In the genomic region with DNA sequence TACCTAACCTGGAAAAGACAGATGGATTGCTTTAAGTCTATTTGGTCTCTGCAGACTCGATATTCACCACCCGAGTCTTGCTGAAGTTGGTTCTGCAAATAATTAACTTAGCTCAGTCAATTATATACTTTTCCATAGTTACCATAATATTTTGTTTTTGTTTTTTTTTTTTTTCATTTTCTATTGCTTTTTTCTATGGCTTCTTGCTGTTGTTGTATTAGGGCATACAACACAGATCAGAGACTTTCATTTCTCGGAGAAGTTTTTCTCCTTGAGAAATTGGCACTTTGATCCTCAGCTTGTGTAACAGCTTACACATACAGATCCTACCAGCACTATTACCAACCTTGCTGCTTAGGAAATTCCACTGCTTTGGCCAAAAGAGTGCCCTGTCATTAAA, we compare ENCODE assay signal across 21 cellular contexts.
"Had no signal": no experiment of that assay in that cellular context is flagged by ENCODE, and none has a peak within 500 bp of the region (broad histone marks: within the 10 kb centered on the region; RNA-seq: fewer than 3 reads in every experiment).

No MANE protein-coding gene starts in this region.

- H3K4me1 ChIP-seq: adrenal gland, uterus had no signal

- H3K27me3 Mint-ChIP-seq: activated CD4-positive, alpha-beta memory T cell treated with anti-CD3 and anti-CD28 coated beads for 36 hours; activated CD8-positive, alpha-beta memory T cell treated with anti-CD3 and anti-CD28 coated beads, Interleukin-2, amount 10 ng/mL, durations not matched to agents 7 days and 5 days; activated T-helper 17 cell treated with anti-CD3 and anti-CD28 coated beads, Interleukin-2, amount 50 U/mL, for 72 hours had no signal

- H3K36me3 Mint-ChIP-seq: activated CD4-positive, alpha-beta memory T cell treated with anti-CD3 and anti-CD28 coated beads for 36 hours had no signal

- H3K27me3 ChIP-seq: adrenal gland, tibial nerve, uterus had no signal

- ATAC-seq: activated CD8-positive, alpha-beta memory T cell treated with anti-CD3 and anti-CD28 coated beads, Interleukin-2, amount 10 ng/mL, durations not matched to agents 7 days and 5 days had no signal

- DNase-seq: activated CD4-positive, alpha-beta memory T cell treated with anti-CD3 and anti-CD28 coated beads for 36 hours; activated CD4-positive, alpha-beta T cell treated with anti-CD3 and anti-CD28 coated beads for 1 hour; activated CD8-positive, alpha-beta memory T cell treated with anti-CD3 and anti-CD28 coated beads, Interleukin-2, amount 10 ng/mL, durations not matched to agents 7 days and 5 days; activated naive CD4-positive, alpha-beta T cell; adrenal gland; dermis blood vessel endothelial cell; foreskin melanocyte; hypothalamus; nephron progenitor cell; nucleus accumbens; posterior cingulate gyrus; stimulated activated CD4-positive, alpha-beta T cell treated with anti-CD3 and anti-CD28 coated beads, Interleukin-2, amount 100 ng/mL, for 24 hours; stimulated activated naive CD4-positive, alpha-beta T cell treated with Interleukin-2 at 50 U/mL for 16 hours; SW 1271; uterus; WERI-Rb-1 had no signal

- H3K4me1 Mint-ChIP-seq: activated CD8-positive, alpha-beta memory T cell treated with anti-CD3 and anti-CD28 coated beads, Interleukin-2, amount 10 ng/mL, durations not matched to agents 7 days and 5 days; activated T-helper 17 cell treated with anti-CD3 and anti-CD28 coated beads, Interleukin-2, amount 50 U/mL, for 72 hours had no signal

- H3K27ac Mint-ChIP-seq: activated CD4-positive, alpha-beta memory T cell treated with anti-CD3 and anti-CD28 coated beads for 36 hours; activated CD8-positive, alpha-beta memory T cell treated with anti-CD3 and anti-CD28 coated beads, Interleukin-2, amount 10 ng/mL, durations not matched to agents 7 days and 5 days; activated T-helper 17 cell treated with anti-CD3 and anti-CD28 coated beads, Interleukin-2, amount 50 U/mL, for 72 hours; nephron progenitor cell had no signal

- H3K4me3 ChIP-seq: adrenal gland, lung, tibial nerve, uterus had no signal

- H3K4me3 Mint-ChIP-seq: activated CD4-positive, alpha-beta memory T cell treated with anti-CD3 and anti-CD28 coated beads for 36 hours; activated CD8-positive, alpha-beta memory T cell treated with anti-CD3 and anti-CD28 coated beads, Interleukin-2, amount 10 ng/mL, durations not matched to agents 7 days and 5 days; activated T-helper 17 cell treated with anti-CD3 and anti-CD28 coated beads, Interleukin-2, amount 50 U/mL, for 72 hours; mesothelial cell of epicardium; nephron progenitor cell had no signal

- H3K27ac ChIP-seq: adrenal gland, epithelial cell of prostate, tibial nerve, uterus, WERI-Rb-1 had no signal

- H3K36me3 ChIP-seq: adrenal gland, tibial nerve, uterus had no signal

- H3K9me3 Mint-ChIP-seq: activated CD4-positive, alpha-beta memory T cell treated with anti-CD3 and anti-CD28 coated beads for 36 hours; activated T-helper 17 cell treated with anti-CD3 and anti-CD28 coated beads, Interleukin-2, amount 50 U/mL, for 72 hours; mesothelial cell of epicardium; nephron progenitor cell had no signal

- H3K9me3 ChIP-seq: adrenal gland, tibial nerve, uterus had no signal
